ENCODE assay signal across 7 cellular contexts in the genomic region with DNA sequence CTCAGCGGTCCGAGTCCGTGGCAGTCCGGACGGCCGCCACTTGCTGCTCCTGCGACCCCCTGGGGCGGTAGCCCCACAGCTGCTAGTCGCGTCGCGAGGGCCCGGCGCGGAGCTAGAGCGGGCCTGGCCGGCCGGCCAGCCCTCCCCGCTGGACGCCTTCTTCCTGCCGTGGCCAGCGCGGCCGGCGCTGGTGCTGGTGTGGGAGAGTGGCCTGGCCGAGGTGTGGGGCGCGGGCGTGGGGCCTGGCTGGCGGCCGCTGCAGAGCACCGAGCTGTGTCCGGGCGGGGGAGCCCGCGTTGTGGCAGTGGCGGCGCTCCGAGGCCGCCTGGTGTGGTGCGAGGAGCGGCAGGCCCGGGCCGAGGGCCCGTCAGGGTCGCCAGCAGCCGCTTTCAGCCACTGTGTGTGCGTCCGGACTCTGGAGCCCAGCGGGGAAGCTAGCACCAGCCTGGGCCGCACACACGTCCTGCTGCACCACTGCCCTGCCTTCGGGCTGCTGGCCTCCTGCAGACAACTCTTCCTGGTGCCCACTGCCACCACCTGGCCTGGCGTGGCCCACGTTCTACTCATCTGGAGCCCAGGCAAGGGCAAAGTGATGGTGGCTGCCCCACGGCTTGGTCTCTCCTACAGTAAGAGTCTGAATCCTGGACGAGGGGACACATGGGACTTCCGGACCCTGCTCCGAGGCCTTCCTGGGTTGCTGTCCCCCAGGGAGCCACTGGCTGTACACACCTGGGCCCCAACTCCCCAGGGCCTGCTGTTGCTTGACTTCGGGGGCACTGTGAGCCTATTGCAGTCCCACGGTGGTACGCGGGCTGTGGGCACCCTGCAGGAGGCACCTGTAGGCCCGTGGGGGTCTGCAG. TPM values are rescaled to one million over a fixed set of nuclear protein-coding genes. Genes with fewer than 3 reads are reported as not detected.
DNase-seq lines count a peak whose midpoint lies in the region; ATAC-seq and TF ChIP-seq lines count a peak whose summit lies in the region.

No MANE protein-coding gene starts in this region.

- intact Hi-C loops in ovary (cut with DNase I), result loop anchor here in 2 of 4 donors (5.0 to 10.0 kb wide), 2 partner anchors 49 to 52 kb away; no protein-coding TSS in a partner anchor

- peak overlapping the region; percentile 90 for H3K27ac Mint-ChIP-seq in activated naive CD4-positive, alpha-beta T cell treated with anti-CD3 and anti-CD28 coated beads, Interleukin-2, amount 10 ng/mL, durations not matched to agents 7 days and 5 days
- H3K27ac Mint-ChIP-seq in glutamatergic neuron (ENCODE audit: unreplicated experiment), result peak overlapping the region; percentile 85

- H3K27me3 ChIP-seq in GM23248 (replicated peaks; ENCODE audit: insufficient read depth) (no peaks in the 10 kb centered on the region), ovary (no peaks in the 10 kb centered on the region)

- no peaks in the 10 kb centered on the region for H3K9me2 ChIP-seq in GM23248 (ENCODE audit: insufficient read depth)

- H3K27me3 Mint-ChIP-seq in activated naive CD4-positive, alpha-beta T cell treated with anti-CD3 and anti-CD28 coated beads, Interleukin-2, amount 10 ng/mL, durations not matched to agents 7 days and 5 days, result no peaks in the 10 kb centered on the region
- H3K27me3 Mint-ChIP-seq in glutamatergic neuron (ENCODE audit: unreplicated experiment), result peaks cover 6% of the 10 kb centered on the region

- TF ChIP-seq POLR2A in ovary (IDR thresholded peaks at IDR 0.05), result no peak

- H3K79me2 ChIP-seq in GM23248 (ENCODE audit: insufficient read depth), result peaks cover 45% of the 10 kb centered on the region

- H3K4me3 ChIP-seq in GM12875 (ENCODE audit: low read depth, low read length) (peak overlapping the region; percentile 80), GM23248 (peak overlapping the region; percentile 76), ovary (peak overlapping the region; percentile 83)

- no peak for ATAC-seq in HG02970 (IDR thresholded peaks at IDR 0.05; ENCODE audit: low FRiP score, unreplicated experiment)

- H3K4me2 ChIP-seq in GM23248 (ENCODE audit: unreplicated experiment), result peak overlapping the region; percentile 83

- no peaks in the 10 kb centered on the region for H3K9me3 Mint-ChIP-seq in activated naive CD4-positive, alpha-beta T cell treated with anti-CD3 and anti-CD28 coated beads, Interleukin-2, amount 10 ng/mL, durations not matched to agents 7 days and 5 days
- H3K9me3 Mint-ChIP-seq in glutamatergic neuron (ENCODE audit: unreplicated experiment), result peaks cover 5% of the 10 kb centered on the region

- H2AFZ ChIP-seq in GM23248, result peak overlapping the region; percentile 84

- TF ChIP-seq EP300 in ovary (IDR thresholded peaks at IDR 0.05), result no peak

- TF ChIP-seq CTCF in GM12875 (IDR thresholded peaks at IDR 0.05; ENCODE audit: borderline replicate concordance, insufficient read depth, low read depth, low read length) (no peak), glutamatergic neuron (IDR thresholded peaks at IDR 0.05; ENCODE audit: partially characterized antibody, unreplicated experiment) (no peak), ovary (IDR thresholded peaks at IDR 0.05) (no peak)

- no peaks in the 10 kb centered on the region for H4K20me1 ChIP-seq in GM23248 (ENCODE audit: insufficient read depth)

- H3K36me3 ChIP-seq in GM23248 (ENCODE audit: low read depth) (no peaks in the 10 kb centered on the region), ovary (no peaks in the 10 kb centered on the region)

- H3K4me1 Mint-ChIP-seq in activated naive CD4-positive, alpha-beta T cell treated with anti-CD3 and anti-CD28 coated beads, Interleukin-2, amount 10 ng/mL, durations not matched to agents 7 days and 5 days, result peaks cover 32% of the 10 kb centered on the region
- H3K4me1 Mint-ChIP-seq in glutamatergic neuron (ENCODE audit: low read depth, unreplicated experiment), result peaks cover 7% of the 10 kb centered on the region

- H3K9me3 ChIP-seq in GM23248 (ENCODE audit: low read depth) (no peaks in the 10 kb centered on the region), ovary (no peaks in the 10 kb centered on the region)

- H3K27ac ChIP-seq in GM23248 (peak overlapping the region; percentile 73), ovary (peak overlapping the region; percentile 77 to 86)

- peaks cover 9% of the 10 kb centered on the region for H3K36me3 Mint-ChIP-seq in activated naive CD4-positive, alpha-beta T cell treated with anti-CD3 and anti-CD28 coated beads, Interleukin-2, amount 10 ng/mL, durations not matched to agents 7 days and 5 days
- no peaks in the 10 kb centered on the region for H3K36me3 Mint-ChIP-seq in glutamatergic neuron (ENCODE audit: unreplicated experiment)

- peak overlapping the region; percentile 85 for H3K4me3 Mint-ChIP-seq in activated naive CD4-positive, alpha-beta T cell treated with anti-CD3 and anti-CD28 coated beads, Interleukin-2, amount 10 ng/mL, durations not matched to agents 7 days and 5 days
- peak overlapping the region; percentile 89 for H3K4me3 Mint-ChIP-seq in glutamatergic neuron (ENCODE audit: unreplicated experiment)

- no peaks in the 10 kb centered on the region for H3F3A ChIP-seq in GM23248 (ENCODE audit: insufficient read depth)

- in situ Hi-C loops in GM23248 (cut with MboI), result no loop called here

- 3 to 5% methylated on average over 57 to 59 of the region's 64 CpGs for WGBS in GM23248 (ENCODE audit: low coverage in 1 of 2, low lambda C conversion rate in 2 of 2, missing lambda C conversion rate in 2 of 2), 2 experiments
- 0 to 7% (median 6%) methylated on average over 41 to 64 of the region's 64 CpGs for WGBS in ovary, 3 donors

- H3K4me1 ChIP-seq in GM23248 (ENCODE audit: insufficient read depth), result peaks cover 9% of the 10 kb centered on the region
- peaks cover 7% of the 10 kb centered on the region for H3K4me1 ChIP-seq in ovary (ENCODE audit: insufficient read depth)

- H3K9ac ChIP-seq in GM23248, result peak overlapping the region; percentile 88

- CTCF ChIA-PET in activated naive CD4-positive, alpha-beta T cell treated with anti-CD3 and anti-CD28 coated beads, Interleukin-2, amount 10 ng/mL, durations not matched to agents 7 days and 5 days (lab: Charles Lee), result interaction anchor here (1.2 to 11.6 kb wide), 7 partner anchors 8 to 284 kb away, joined by 3 to 91 read pairs (median 3); no protein-coding TSS in a partner anchor

- DNase-seq in GM23248, result peak; percentile 63
- DNase-seq in LoVo (ENCODE audit: low spot score), result peak; percentile 6
- peak; percentile 38 for DNase-seq in activated naive CD4-positive, alpha-beta T cell treated with anti-CD3 and anti-CD28 coated beads, Interleukin-2, amount 10 ng/mL, durations not matched to agents 7 days and 5 days
- peak; percentile 60 for DNase-seq in glutamatergic neuron
- DNase-seq in ovary, result peak; percentile 23 to 70 (median 48)

RNA-seq across cellular contexts. Expression of a gene that starts 0.6 kb away (rescaled TPM):
- total RNA-seq in GM23248 (2014; rRNA removed; shearing (Covaris generic)), result 45.1 and 46.9 TPM in 2 replicates
- polyA plus RNA-seq in GM23248 (2016; fragmentation: Nextera tagmentation; extraction: Ambion mirVana), result 10.9 and 12.2 TPM in 2 replicates
- 22.1 TPM for total RNA-seq in glutamatergic neuron (ENCODE audit: unreplicated experiment)
- 10 to 100 TPM; 14.4 to 20.9 (median 16.9) TPM for total RNA-seq in ovary
- 1 to 10 TPM; 2.6 to 7.6 TPM for polyA plus RNA-seq in ovary

RNA-seq across cellular contexts. Expression of a gene that starts 9.8 kb away (rescaled TPM):
- total RNA-seq in GM23248 (2014; rRNA removed; shearing (Covaris generic)), result 5.6 and 9.0 TPM in 2 replicates
- polyA plus RNA-seq in GM23248 (2016; fragmentation: Nextera tagmentation; extraction: Ambion mirVana) (9.5 and 11.1 TPM in 2 replicates), ovary (10 to 100 TPM; 17.9 to 20.4 TPM)
- total RNA-seq in glutamatergic neuron (ENCODE audit: unreplicated experiment) (48.1 TPM), ovary (10 to 100 TPM in 6 of 7 donors, 1 to 10 TPM in 1; 9.1 to 24.2 (median 18.1) TPM)

RNA-seq across cellular contexts. Expression of a gene that starts 54.4 kb away (rescaled TPM):
- total RNA-seq in GM23248 (2014; rRNA removed; shearing (Covaris generic)), result 28.1 and 30.5 TPM in 2 replicates
- polyA plus RNA-seq in GM23248 (2016; fragmentation: Nextera tagmentation; extraction: Ambion mirVana), result 4.8 and 5.0 TPM in 2 replicates
- 310 TPM for total RNA-seq in glutamatergic neuron (ENCODE audit: unreplicated experiment)
- total RNA-seq in ovary, result 100 to 1,000 TPM in 4 of 7 donors, 10 to 100 TPM in 3; 59.0 to 141 (median 113) TPM
- 10 to 100 TPM; 72.0 to 93.2 TPM for polyA plus RNA-seq in ovary

Comparison
In these comparisons a context has a peak if more than half of its experiments do, and no peak if none do; other contexts are left out.
1. DNase-seq: peak in every context shown above with its lines; median percentile 63 in GM23248; 60 in glutamatergic neuron; 48 in ovary; 38 in activated naive CD4-positive, alpha-beta T cell treated with anti-CD3 and anti-CD28 coated beads, Interleukin-2, amount 10 ng/mL, durations not matched to agents 7 days and 5 days; 6 in LoVo.